In genomic region chr20:16317445-16318362, GRCh38 we compare ENCODE assay signal across 1 cellular context.
TF ChIP-seq lines count a peak whose summit lies in the region.

No MANE protein-coding gene starts in this region.

TF ChIP-seq in GM12878, 131 proteins besides CTCF, POLR2A, EP300 and RAD21 (continued from another document and continues in another):
- TF ChIP-seq ZNF24 (IDR thresholded peaks at IDR 0.05) (no peak), PAX8 (IDR thresholded peaks at IDR 0.05) (no peak), CHD4 (IDR thresholded peaks at IDR 0.05) (no peak), ZSCAN29 (IDR thresholded peaks at IDR 0.05) (no peak), EZH2 (IDR thresholded peaks at IDR 0.05; ENCODE audit: borderline replicate concordance, control insufficient read depth, low read depth, low read length) (no peak), ZBTB11 (CRISPR knock-in tag; IDR thresholded peaks at IDR 0.05) (no peak), RBBP5 (conservative IDR thresholded peaks at IDR 0.05) (no peak), ATF3 (IDR thresholded peaks at IDR 0.05; ENCODE audit: borderline replicate concordance, extremely low read depth, low read depth, low read length) (no peak), HCFC1 (IDR thresholded peaks at IDR 0.05; ENCODE audit: low read length) (no peak), EGR1 (IDR thresholded peaks at IDR 0.05; ENCODE audit: borderline replicate concordance in 1 of 2, low read depth in 2 of 2, low read length in 2 of 2) (no peak), ZZZ3 (IDR thresholded peaks at IDR 0.05; ENCODE audit: control insufficient read depth, insufficient read length, low read depth) (no peak), MLLT1 (IDR thresholded peaks at IDR 0.05) (peak; percentile 55), YY1 (IDR thresholded peaks at IDR 0.05; ENCODE audit: low read depth, low read length) (0 out of 2 replicates have a peak, but pooled peaks have one; percentile 54), ZNF592 (IDR thresholded peaks at IDR 0.05) (no peak), IRF5 (IDR thresholded peaks at IDR 0.05; ENCODE audit: borderline replicate concordance) (no peak; the same call in 1 of the 2 replicates), RELB (IDR thresholded peaks at IDR 0.05; ENCODE audit: low read depth) (peak; percentile 86), RCOR1 (conservative IDR thresholded peaks at IDR 0.05; ENCODE audit: low read depth, low read length) (no peak), FOXK2 (IDR thresholded peaks at IDR 0.05) (no peak), CHD2 (IDR thresholded peaks at IDR 0.05; ENCODE audit: borderline replicate concordance, low read depth, low read length) (no peak), SP1 (IDR thresholded peaks at IDR 0.05; ENCODE audit: low read depth, low read length) (no peak), BMI1 (IDR thresholded peaks at IDR 0.05; ENCODE audit: borderline replicate concordance) (0 out of 2 replicates have a peak, but pooled peaks have one; percentile 29), SMARCA5 (IDR thresholded peaks at IDR 0.05) (no peak), TARDBP (IDR thresholded peaks at IDR 0.05; ENCODE audit: borderline replicate concordance) (no peak), ZNF207 (IDR thresholded peaks at IDR 0.05; ENCODE audit: borderline replicate concordance) (no peak), EED (IDR thresholded peaks at IDR 0.05; ENCODE audit: low read depth) (peak; percentile 38; the same call in 1 of the 2 replicates), NKRF (conservative IDR thresholded peaks at IDR 0.05) (no peak), CREM (IDR thresholded peaks at IDR 0.05; ENCODE audit: low read depth) (0 out of 2 replicates have a peak, but pooled peaks have one; percentile 15), SIN3A (IDR thresholded peaks at IDR 0.05; ENCODE audit: low read depth, low read length) (no peak), PAX5 (IDR thresholded peaks at IDR 0.05; ENCODE audit: borderline replicate concordance, low read depth, low read length) (0 out of 2 replicates have a peak, but pooled peaks have one; percentile 39), ATF7 (IDR thresholded peaks at IDR 0.05; ENCODE audit: low read depth) (peak; percentile 34; the same call in 1 of the 2 replicates), TAF1 (IDR thresholded peaks at IDR 0.05; ENCODE audit: borderline replicate concordance, low read depth, low read length) (no peak), POLR2AphosphoS5 (IDR thresholded peaks at IDR 0.05; ENCODE audit: low read length) (no peak), BHLHE40 (IDR thresholded peaks at IDR 0.05; ENCODE audit: borderline replicate concordance in 1 of 2, low read depth in 2 of 2, low read length in 1 of 2) (peak; percentile 88 to 89), E4F1 (IDR thresholded peaks at IDR 0.05; ENCODE audit: borderline replicate concordance, partially characterized antibody) (no peak), NFXL1 (IDR thresholded peaks at IDR 0.05; ENCODE audit: borderline replicate concordance) (no peak), FOXM1 (IDR thresholded peaks at IDR 0.05; ENCODE audit: low read depth, low read length) (no peak), TCF7 (IDR thresholded peaks at IDR 0.05; ENCODE audit: borderline replicate concordance) (no peak), NR2C2 (IDR thresholded peaks at IDR 0.05; ENCODE audit: borderline replicate concordance, control insufficient read depth, insufficient read length, low read depth) (no peak), HDAC6 (IDR thresholded peaks at IDR 0.05; ENCODE audit: unreplicated experiment) (no peak), SREBF2 (IDR thresholded peaks at IDR 0.05; ENCODE audit: low read length) (no peak), DPF2 (IDR thresholded peaks at IDR 0.05) (peak; percentile 87), USF1 (IDR thresholded peaks at IDR 0.05; ENCODE audit: borderline replicate concordance, extremely low read length, insufficient read depth, low read depth, low read length) (no peak), MEF2B (IDR thresholded peaks at IDR 0.05; ENCODE audit: partially characterized antibody, poor library complexity, severe bottlenecking) (peak; percentile 93), ZNF274 (IDR thresholded peaks at IDR 0.05; ENCODE audit: insufficient read depth, insufficient read length) (no peak), TCF12 (IDR thresholded peaks at IDR 0.05; ENCODE audit: low read depth, low read length) (no peak)
